In genomic region chr6:50820590-50821234, GRCh38 we compare ENCODE assay signal across 18 cellular contexts. TPM values are rescaled to one million over a fixed set of nuclear protein-coding genes. Genes with fewer than 3 reads are reported as not detected.
DNase-seq lines count a peak whose midpoint lies in the region.
"Had no signal": no experiment of that assay in that cellular context is flagged by ENCODE, and none has a peak within 500 bp of the region (broad histone marks: within the 10 kb centered on the region; RNA-seq: fewer than 3 reads in every experiment).

No MANE protein-coding gene starts in this region.

- H3K9ac ChIP-seq in SK-N-MC (ENCODE audit: insufficient read length) (peak overlapping the region; percentile 100), iPS-18a (ENCODE audit: low read length) (no peak overlapping the region), skeletal muscle satellite cell (ENCODE audit: low read depth, low read length) (peak overlapping the region; percentile 58)

- peaks cover 56% of the 10 kb centered on the region for H3K4me1 ChIP-seq in iPS-18a (ENCODE audit: control insufficient read depth, low read depth, low read length)
- peaks cover 10% of the 10 kb centered on the region for H3K4me1 ChIP-seq in skeletal muscle satellite cell (ENCODE audit: control insufficient read depth, insufficient read depth, low read length)

- peak overlapping the region; percentile 72 for H3K4me2 ChIP-seq in skeletal muscle satellite cell (ENCODE audit: low read length)

- H3K27me3 ChIP-seq in iPS-18a (ENCODE audit: control insufficient read depth, insufficient read depth, low read length): peaks cover 100% of the 10 kb centered on the region
- H3K27me3 ChIP-seq in skeletal muscle satellite cell (ENCODE audit: control insufficient read depth, insufficient read depth, low read length): peaks cover 48% of the 10 kb centered on the region

- H3K36me3 ChIP-seq in SK-N-MC (ENCODE audit: insufficient read depth, low read length) (peaks cover 64% of the 10 kb centered on the region), iPS-18a (ENCODE audit: control insufficient read depth, low read depth, low read length) (no peaks in the 10 kb centered on the region), skeletal muscle satellite cell (ENCODE audit: insufficient read depth, low read length) (no peaks in the 10 kb centered on the region)

- H3K27ac ChIP-seq in SK-N-MC (peak overlapping the region; percentile 98), iPS-18a (ENCODE audit: low read length) (no peak overlapping the region)
- H3K27ac ChIP-seq: RWPE1 had no signal

- DNase-seq in NCI-H748 (lab: John Stamatoyannopoulos, UW; ENCODE audit: unreplicated experiment): peak; percentile 37
- DNase-seq in NCI-H748 treated with DMSO at 0.1 percent for 48 hours (lab: John Stamatoyannopoulos, UW): no peak
- no peak for DNase-seq in SK-N-MC (ENCODE audit: low read depth, low spot score)
- DNase-seq in NCI-H82 (lab: John Stamatoyannopoulos, UW): no peak
- no peak for DNase-seq in anterior cingulate cortex (lab: John Stamatoyannopoulos, UW)
- DNase-seq in NCI-H2081 (lab: John Stamatoyannopoulos, UW): no peak
- DNase-seq: activated T-cell treated with anti-CD3 and anti-CD28 coated beads, Interleukin-2, amount 50 U/mL, for 1 hour; erythroblast; immature natural killer cell; Kasumi-1; NCI-H2171 treated with DMSO at 0.1 percent for 48 hours; stimulated activated CD4-positive, alpha-beta T cell treated with anti-CD3 and anti-CD28 coated beads, Interleukin-2, amount 100 ng/mL, for 24 hours; stimulated activated naive CD8-positive, alpha-beta T cell treated with anti-CD3 and anti-CD28 coated beads, Interleukin-15, amount 100 ng/mL, for 72 hours had no signal

- H3K9me3 ChIP-seq in SK-N-MC (ENCODE audit: low read depth, low read length) (no peaks in the 10 kb centered on the region), iPS-18a (ENCODE audit: control insufficient read depth, low read depth, low read length) (no peaks in the 10 kb centered on the region), skeletal muscle satellite cell (replicated peaks; ENCODE audit: low read length) (no peaks in the 10 kb centered on the region)

- H3K4me3 ChIP-seq in SK-N-MC (peak overlapping the region; percentile 97), iPS-18a (ENCODE audit: low read length) (peak overlapping the region; percentile 54), skeletal muscle satellite cell (ENCODE audit: low read length) (peak overlapping the region; percentile 47)

RNA-seq across cellular contexts. Expression of gene TFAP2B, which starts 2.0 kb away (rescaled TPM):
- total RNA-seq in skeletal muscle satellite cell (2012; rRNA removed): under 0.01 TPM in 1 of 2 replicates, not detected in the other
- total RNA-seq: A172, bronchial epithelial cell had no signal

Comparison
In these comparisons a context has a peak if more than half of its experiments do, and no peak if none do; other contexts are left out.
1. H3K4me3 ChIP-seq: peak in every context shown above with its lines; median percentile 97 in SK-N-MC; 54 in iPS-18a; 47 in skeletal muscle satellite cell.